Comparison of ENCODE assay signal across 17 cellular contexts in the genomic region with DNA sequence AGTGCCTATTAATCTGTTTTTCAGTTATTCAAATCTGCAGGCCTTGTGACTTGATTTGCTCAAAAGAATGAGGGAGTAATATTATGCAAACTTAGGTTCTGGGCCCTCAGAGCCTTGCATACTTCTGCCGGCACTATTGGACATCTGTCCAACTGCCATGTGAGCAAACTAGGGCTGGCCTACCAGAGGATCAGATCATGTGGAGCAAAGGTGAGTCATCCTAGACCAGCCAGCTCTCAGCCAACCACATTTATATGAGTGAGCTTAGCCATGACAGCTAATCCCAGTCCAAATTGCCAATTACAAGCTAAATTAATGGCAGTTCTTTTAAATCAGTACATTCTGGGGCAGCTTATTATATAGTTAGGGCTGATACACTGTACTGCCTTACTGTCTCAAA.
A peak's percentile ranks its signal among the peaks of the same experiment; 100 is the strongest.
DNase-seq lines count a peak whose midpoint lies in the region; ATAC-seq, FAIRE-seq and TF ChIP-seq lines count a peak whose summit lies in the region.
"Had no signal": no experiment of that assay in that cellular context is flagged by ENCODE, and none has a peak within 500 bp of the region (broad histone marks: within the 10 kb centered on the region; RNA-seq: fewer than 3 reads in every experiment).

No MANE protein-coding gene starts in this region.

- no peak for FAIRE-seq in astrocyte (lab: Jason Lieb, UNC)
- FAIRE-seq: GM12892, H1 had no signal

- H3K4me3 ChIP-seq in BJ (ENCODE audit: low read depth, low read length) (no peak overlapping the region), astrocyte (ENCODE audit: insufficient read depth, low read depth, low read length) (no peak overlapping the region)
- H3K4me3 ChIP-seq: gastroesophageal sphincter, suprapubic skin had no signal

- no peak overlapping the region for H3K27ac ChIP-seq in astrocyte (ENCODE audit: low read depth, low read length)
- H3K27ac ChIP-seq: gastroesophageal sphincter, suprapubic skin had no signal

- H3K9me3 ChIP-seq in astrocyte (ENCODE audit: insufficient read depth, low read depth, low read length), result no peaks in the 10 kb centered on the region
- H3K9me3 ChIP-seq: gastroesophageal sphincter, suprapubic skin had no signal

- H3K36me3 Mint-ChIP-seq in astrocyte (ENCODE audit: low read depth, unreplicated experiment), result no peaks in the 10 kb centered on the region

- CTCF ChIA-PET in BJ (lab: Yijun Ruan, JAX), result no interaction called here

- H3K27me3 ChIP-seq in BJ (ENCODE audit: control insufficient read depth, insufficient read depth, low read length) (no peaks in the 10 kb centered on the region), astrocyte (ENCODE audit: insufficient read depth, low read length) (no peaks in the 10 kb centered on the region)
- H3K27me3 ChIP-seq: gastroesophageal sphincter, suprapubic skin had no signal

- no peak for ATAC-seq in HG03108 (IDR thresholded peaks at IDR 0.05; ENCODE audit: unreplicated experiment)
- ATAC-seq in omental fat pad (ENCODE audit: low FRiP score), result no peak
- ATAC-seq: gastroesophageal sphincter had no signal

- no peaks in the 10 kb centered on the region for H3K36me3 ChIP-seq in BJ (ENCODE audit: control insufficient read depth, insufficient read depth, low read length)
- H3K36me3 ChIP-seq in astrocyte (ENCODE audit: insufficient read depth, low read length), result no peaks in the 10 kb centered on the region
- H3K36me3 ChIP-seq: suprapubic skin had no signal

- TF ChIP-seq CTCF in BJ (IDR thresholded peaks at IDR 0.05; ENCODE audit: insufficient read depth, low read depth, low read length), result no peak
- TF ChIP-seq CTCF in astrocyte (IDR thresholded peaks at IDR 0.05; ENCODE audit: insufficient read depth, low read depth, low read length), result no peak
- TF ChIP-seq CTCF in omental fat pad (IDR thresholded peaks at IDR 0.05), result no peak

- DNase-seq in BJ (ENCODE audit: low read depth), result peak; percentile 4
- peak; percentile 34 for DNase-seq in HT-29 (ENCODE audit: low spot score)
- DNase-seq in astrocyte (ENCODE audit: low read depth), result peak; percentile 35
- peak; percentile 30 for DNase-seq in kidney tubule cell (ENCODE audit: low spot score)
- DNase-seq in NCI-H2029 (lab: John Stamatoyannopoulos, UW), result no peak
- no peak for DNase-seq in omental fat pad (ENCODE audit: low spot score)
- no peak for DNase-seq in stimulated activated CD4-positive, alpha-beta T cell treated with anti-CD3 and anti-CD28 coated beads, Interleukin-4, amount 100 ng/mL, for 1 hour
- DNase-seq: activated gamma-delta T cell; central memory CD4-positive, alpha-beta T cell; naive B cell; NCI-H2081 treated with DMSO at 0.1 percent for 48 hours had no signal

- H3K4me3 Mint-ChIP-seq in astrocyte (ENCODE audit: unreplicated experiment), result no peak overlapping the region
- H3K4me3 Mint-ChIP-seq: naive B cell; T-helper 1 cell treated with Interleukin-12 subunit alpha and Interleukin-12 subunit beta and Interleukin-4 antibody, amounts not matched to agents 30 μg/mL and 1 μg/mL, for 36 hours had no signal

- H3K27ac Mint-ChIP-seq in astrocyte (ENCODE audit: unreplicated experiment), result no peak overlapping the region
- H3K27ac Mint-ChIP-seq: naive B cell; T-helper 1 cell treated with Interleukin-12 subunit alpha and Interleukin-12 subunit beta and Interleukin-4 antibody, amounts not matched to agents 30 μg/mL and 1 μg/mL, for 36 hours had no signal

- no peaks in the 10 kb centered on the region for H3K79me2 ChIP-seq in astrocyte (ENCODE audit: insufficient read depth, low read length)

- POLR2A ChIA-PET in BJ (lab: Charles Lee), result no interaction called here

- no peak overlapping the region for H3K4me2 ChIP-seq in astrocyte (ENCODE audit: low read length)

- no peaks in the 10 kb centered on the region for H3K9me3 Mint-ChIP-seq in astrocyte (ENCODE audit: unreplicated experiment)
- H3K9me3 Mint-ChIP-seq: T-helper 1 cell treated with Interleukin-12 subunit alpha and Interleukin-12 subunit beta and Interleukin-4 antibody, amounts not matched to agents 30 μg/mL and 1 μg/mL, for 36 hours had no signal

- H3K27me3 Mint-ChIP-seq in astrocyte (ENCODE audit: low read depth, unreplicated experiment), result no peaks in the 10 kb centered on the region

- no peaks in the 10 kb centered on the region for H4K20me1 ChIP-seq in astrocyte (ENCODE audit: insufficient read depth, low read length)

- no peak overlapping the region for H2AFZ ChIP-seq in astrocyte (ENCODE audit: low read depth, low read length)

- H3K9ac ChIP-seq in astrocyte (ENCODE audit: low read length), result no peak overlapping the region

- no peaks in the 10 kb centered on the region for H3K4me1 ChIP-seq in astrocyte (ENCODE audit: insufficient read depth, low read length)
- H3K4me1 ChIP-seq: gastroesophageal sphincter, suprapubic skin had no signal

- no peaks in the 10 kb centered on the region for H3K4me1 Mint-ChIP-seq in astrocyte (ENCODE audit: low read depth, unreplicated experiment)

Comparison
In these comparisons a context has a peak if more than half of its experiments do, and no peak if none do; other contexts are left out.
1. DNase-seq: peak in BJ (single experiment), HT-29 (single experiment), astrocyte (single experiment) and kidney tubule cell (single experiment); none in NCI-H2029 (single experiment), omental fat pad (single experiment) and stimulated activated CD4-positive, alpha-beta T cell treated with anti-CD3 and anti-CD28 coated beads, Interleukin-4, amount 100 ng/mL, for 1 hour (single experiment).